Comparison of ENCODE assay signal across 1 cellular context in genomic region chr12:81086342-81086741, GRCh38.
TF ChIP-seq lines count a peak whose summit lies in the region.

No MANE protein-coding gene starts in this region.

TF ChIP-seq in HepG2, 621 proteins besides CTCF, POLR2A, EP300 and RAD21 (continued from another document and continues in another):
- no peak for TF ChIP-seq ZNF709 (CRISPR knock-in tag; IDR thresholded peaks at IDR 0.05)
- peak; percentile 98 for TF ChIP-seq GATAD2A (CRISPR knock-in tag; IDR thresholded peaks at IDR 0.05)
- peak; percentile 96 for TF ChIP-seq ZNF331 (CRISPR knock-in tag; IDR thresholded peaks at IDR 0.05)
- peak; percentile 89; the same call in 1 of the 2 replicates for TF ChIP-seq ZSCAN9 (CRISPR knock-in tag; IDR thresholded peaks at IDR 0.05; ENCODE audit: borderline replicate concordance)
- TF ChIP-seq SP140L (CRISPR knock-in tag; IDR thresholded peaks at IDR 0.05; ENCODE audit: borderline replicate concordance): peak; percentile 78; the same call in 1 of the 2 replicates
- TF ChIP-seq TAF15 (IDR thresholded peaks at IDR 0.05; ENCODE audit: low read depth, low read length, poor library complexity, severe bottlenecking): no peak
- peak; percentile 79 for TF ChIP-seq KDM3A (CRISPR knock-in tag; IDR thresholded peaks at IDR 0.05; ENCODE audit: low read depth)
- no peak for TF ChIP-seq ZMAT5 (CRISPR knock-in tag; IDR thresholded peaks at IDR 0.05; ENCODE audit: borderline replicate concordance, low read depth)
- peak; percentile 89 for TF ChIP-seq SAP130 (CRISPR knock-in tag; IDR thresholded peaks at IDR 0.05; ENCODE audit: low read depth)
- TF ChIP-seq REPIN1 (CRISPR knock-in tag; IDR thresholded peaks at IDR 0.05; ENCODE audit: borderline replicate concordance, low read depth): peak; percentile 52; the same call in 1 of the 2 replicates
- TF ChIP-seq ZNF225 (CRISPR knock-in tag; IDR thresholded peaks at IDR 0.05): no peak
- TF ChIP-seq FOXP4 (CRISPR knock-in tag; IDR thresholded peaks at IDR 0.05): peak; percentile 92
- TF ChIP-seq RXRB (CRISPR knock-in tag; IDR thresholded peaks at IDR 0.05; ENCODE audit: borderline replicate concordance): peak; percentile 91
- TF ChIP-seq ZNF704 (CRISPR knock-in tag; IDR thresholded peaks at IDR 0.05; ENCODE audit: borderline replicate concordance): no peak
- TF ChIP-seq HNF4A (CRISPR knock-in tag; IDR thresholded peaks at IDR 0.05): peak; percentile 76
- TF ChIP-seq ZNF292 (CRISPR knock-in tag; IDR thresholded peaks at IDR 0.05; ENCODE audit: borderline replicate concordance, low read depth): peak; percentile 92; the same call in 1 of the 2 replicates
- TF ChIP-seq EHMT2 (IDR thresholded peaks at IDR 0.05; ENCODE audit: borderline replicate concordance, low read depth, low read length): peak; percentile 50; the same call in 1 of the 2 replicates
- TF ChIP-seq KLF9 (CRISPR knock-in tag; IDR thresholded peaks at IDR 0.05; ENCODE audit: low read depth): 0 out of 2 replicates have a peak, but pooled peaks have one; percentile 27
- TF ChIP-seq CREB3 (CRISPR knock-in tag; IDR thresholded peaks at IDR 0.05): no peak
- peak; percentile 81 for TF ChIP-seq FOSL2 (CRISPR knock-in tag; IDR thresholded peaks at IDR 0.05)
- no peak for TF ChIP-seq NONO (IDR thresholded peaks at IDR 0.05)
- peak; percentile 77 for TF ChIP-seq NONO (CRISPR knock-in tag; conservative IDR thresholded peaks at IDR 0.05)
- no peak for TF ChIP-seq SMYD3 (CRISPR knock-in tag; IDR thresholded peaks at IDR 0.05)
- TF ChIP-seq ZNF232 (CRISPR knock-in tag; IDR thresholded peaks at IDR 0.05; ENCODE audit: borderline replicate concordance): 0 out of 2 replicates have a peak, but pooled peaks have one; percentile 46
- TF ChIP-seq TBX3 (IDR thresholded peaks at IDR 0.05; ENCODE audit: borderline replicate concordance): peak; percentile 15; the same call in 1 of the 2 replicates
- peak; percentile 90; the same call in 1 of the 2 replicates for TF ChIP-seq ZNF124 (CRISPR knock-in tag; IDR thresholded peaks at IDR 0.05)
- TF ChIP-seq ATM (IDR thresholded peaks at IDR 0.05; ENCODE audit: borderline replicate concordance): no peak
- no peak for TF ChIP-seq POLR2AphosphoS2 (IDR thresholded peaks at IDR 0.05; ENCODE audit: low read depth, low read length)
- TF ChIP-seq ZNF674 (CRISPR knock-in tag; IDR thresholded peaks at IDR 0.05; ENCODE audit: low read depth): no peak
- TF ChIP-seq ZFP36L1 (CRISPR knock-in tag; IDR thresholded peaks at IDR 0.05): no peak
- TF ChIP-seq ELF1 (CRISPR knock-in tag; IDR thresholded peaks at IDR 0.05): peak; percentile 52; the same call in 1 of the 2 replicates
- TF ChIP-seq ZBTB25 (CRISPR knock-in tag; IDR thresholded peaks at IDR 0.05): peak; percentile 64
- peak; percentile 47; the same call in 1 of the 2 replicates for TF ChIP-seq ZBTB33 (CRISPR knock-in tag; IDR thresholded peaks at IDR 0.05)
- peak; percentile 27 for TF ChIP-seq RBM22 (optimal IDR thresholded peaks at IDR 0.05; ENCODE audit: low read length)
- TF ChIP-seq ZBTB42 (CRISPR knock-in tag; IDR thresholded peaks at IDR 0.05): no peak
- TF ChIP-seq PAXIP1 (CRISPR knock-in tag; conservative IDR thresholded peaks at IDR 0.05): peak; percentile 72
- TF ChIP-seq CREB1 (IDR thresholded peaks at IDR 0.05): no peak
- TF ChIP-seq CREB1 (CRISPR knock-in tag; IDR thresholded peaks at IDR 0.05): peak; percentile 62
- TF ChIP-seq CBFB (CRISPR knock-in tag; IDR thresholded peaks at IDR 0.05): no peak
- TF ChIP-seq SP1 (IDR thresholded peaks at IDR 0.05): no peak
- 0 out of 2 replicates have a peak, but pooled peaks have one; percentile 27 for TF ChIP-seq SP1 (CRISPR knock-in tag; IDR thresholded peaks at IDR 0.05)
- peak; percentile 65; the same call in 1 of the 2 replicates for TF ChIP-seq ZNF609 (CRISPR knock-in tag; IDR thresholded peaks at IDR 0.05; ENCODE audit: borderline replicate concordance)
- TF ChIP-seq KMT2A (CRISPR knock-in tag; IDR thresholded peaks at IDR 0.05): peak; percentile 88
- no peak for TF ChIP-seq MLXIP (CRISPR knock-in tag; IDR thresholded peaks at IDR 0.05; ENCODE audit: borderline replicate concordance)
